In the genomic region with DNA sequence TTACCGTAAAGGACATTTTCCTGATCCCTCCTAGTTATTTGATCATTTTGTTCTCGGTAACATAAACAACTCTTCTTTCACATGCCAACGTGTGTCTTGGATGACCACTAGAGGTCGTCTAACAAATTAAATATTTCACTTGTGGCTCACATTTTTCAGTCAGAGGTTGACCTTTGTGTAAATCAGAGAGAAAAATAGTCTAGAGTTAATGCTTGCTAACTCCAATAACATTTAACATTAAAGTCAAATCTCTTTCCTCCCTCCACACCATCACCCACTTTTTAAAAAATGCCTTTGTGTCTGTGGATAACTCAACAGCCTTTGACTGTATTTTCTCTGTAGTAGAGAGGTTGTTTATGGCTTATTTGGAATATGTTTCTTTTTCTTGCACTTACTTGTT, we compare ENCODE assay signal across 8 cellular contexts.
DNase-seq lines count a peak whose midpoint lies in the region; ATAC-seq and TF ChIP-seq lines count a peak whose summit lies in the region.

No MANE protein-coding gene starts in this region.

- peak; percentile 37 for DNase-seq in AG09309 (ENCODE audit: low read depth)
- DNase-seq in GM13976 (ENCODE audit: low spot score) = peak; percentile 32
- DNase-seq in NCI-H69 (lab: John Stamatoyannopoulos, UW) = peak; percentile 68
- peak; percentile 44 to 67 for DNase-seq in T47D (ENCODE audit: low read depth in 1 of 2, low spot score in 1 of 2)
- DNase-seq in left lobe of liver (ENCODE audit: low spot score) = no peak
- DNase-seq in vagina (ENCODE audit: extremely low spot score in 2 of 2) = no peak
- DNase-seq in NCI-H2227 (lab: John Stamatoyannopoulos, UW; ENCODE audit: unreplicated experiment) = no peak

- H3K36me3 ChIP-seq in vagina = no peaks in the 10 kb centered on the region

- no peak overlapping the region for H3K27ac ChIP-seq in vagina

- ATAC-seq in HG02973 (IDR thresholded peaks at IDR 0.05; ENCODE audit: unreplicated experiment) (peak; percentile 65), left lobe of liver (peak; percentile 94)

- intact Hi-C loops in vagina (cut with DNase I) = no loop called here

- in situ Hi-C loops in GM13976 (cut with MboI; ENCODE audit: low sequenced_read_pairs, unreplicated experiment) (loop anchor here (25.0 kb wide), 1 partner anchor 880 kb away; no protein-coding TSS in a partner anchor), T47D (cut with HindIII; ENCODE audit: low pct_unique_long_range_greater_than_20kb, low sequenced_read_pairs) (no loop called here)

- H3K4me3 ChIP-seq in AG09309 (ENCODE audit: control insufficient read depth, low read depth, low read length) (no peak overlapping the region), vagina (no peak overlapping the region)

- no peaks in the 10 kb centered on the region for H3K27me3 ChIP-seq in vagina

- H3K9me3 ChIP-seq in vagina = no peaks in the 10 kb centered on the region

- TF ChIP-seq CTCF in AG09309 (IDR thresholded peaks at IDR 0.05; ENCODE audit: control insufficient read depth, insufficient read depth, low read depth, low read length, missing control alignments) (peak; percentile 63), GM13976 (IDR thresholded peaks at IDR 0.05; ENCODE audit: borderline replicate concordance, control extremely low read depth, extremely low read depth, insufficient read depth, missing control alignments) (peak; percentile 65), vagina (IDR thresholded peaks at IDR 0.05) (peak in 2 of 3 experiments; percentile 31 to 41)

- no peak for TF ChIP-seq POLR2A in vagina (IDR thresholded peaks at IDR 0.05)

- peaks cover 14% of the 10 kb centered on the region for H3K4me1 ChIP-seq in vagina

Comparison
In these comparisons a context has a peak if more than half of its experiments do, and no peak if none do; other contexts are left out.
1. DNase-seq: peak in AG09309 (single experiment), GM13976 (single experiment), NCI-H69 (single experiment) and T47D (2 of 2); none in left lobe of liver (single experiment), vagina (0 of 2) and NCI-H2227 (single experiment).
2. Peak in every context shown above with its lines, with median percentiles within 50 percentile points of each other: CTCF ChIP-seq.